In the genomic region with DNA sequence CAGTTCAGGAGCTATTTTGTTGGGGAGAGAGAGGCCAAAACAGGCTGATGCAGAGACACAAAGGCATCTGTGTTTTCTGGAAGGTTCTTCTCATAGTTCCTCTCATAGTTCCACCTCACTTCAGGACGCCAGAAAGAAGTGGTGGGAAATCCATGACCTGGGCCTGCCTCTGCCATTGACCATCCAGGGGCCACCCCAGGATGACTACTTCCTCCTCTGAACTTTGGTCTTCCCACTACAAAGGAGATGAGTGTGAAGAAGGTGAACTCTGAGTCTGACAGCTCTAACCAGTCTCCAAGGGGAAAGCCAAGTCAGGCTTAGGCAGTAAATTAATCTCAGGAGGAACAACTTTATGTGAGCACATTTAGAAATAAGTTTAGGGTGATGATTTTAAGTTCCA, we compare ENCODE assay signal across 1 cellular context.
TF ChIP-seq lines count a peak whose summit lies in the region.

No MANE protein-coding gene starts in this region.

TF ChIP-seq in HepG2, 621 proteins besides CTCF, POLR2A, EP300 and RAD21 (continued from another document and continues in another):
- TF ChIP-seq ZBTB33 (CRISPR knock-in tag; IDR thresholded peaks at IDR 0.05) (no peak), RARG (CRISPR knock-in tag; IDR thresholded peaks at IDR 0.05; ENCODE audit: low read depth) (no peak), RELA (CRISPR knock-in tag; IDR thresholded peaks at IDR 0.05) (no peak), NR2F2 (IDR thresholded peaks at IDR 0.05; ENCODE audit: borderline replicate concordance, low read depth) (0 out of 2 replicates have a peak, but pooled peaks have one; percentile 15), ZNF773 (CRISPR knock-in tag; IDR thresholded peaks at IDR 0.05; ENCODE audit: borderline replicate concordance) (no peak), SIN3A (IDR thresholded peaks at IDR 0.05; ENCODE audit: borderline replicate concordance, low read depth, low read length) (no peak), ZBTB42 (CRISPR knock-in tag; IDR thresholded peaks at IDR 0.05) (no peak), ZNF12 (CRISPR knock-in tag; IDR thresholded peaks at IDR 0.05) (no peak), KAT7 (CRISPR knock-in tag; IDR thresholded peaks at IDR 0.05; ENCODE audit: borderline replicate concordance) (no peak), PPARG (CRISPR knock-in tag; conservative IDR thresholded peaks at IDR 0.05) (no peak), ATF2 (CRISPR knock-in tag; IDR thresholded peaks at IDR 0.05) (no peak), ZNF547 (CRISPR knock-in tag; IDR thresholded peaks at IDR 0.05) (no peak), HIVEP1 (CRISPR knock-in tag; IDR thresholded peaks at IDR 0.05) (no peak), GATA4 (IDR thresholded peaks at IDR 0.05; ENCODE audit: borderline replicate concordance, low read depth) (no peak), RXRB (CRISPR knock-in tag; IDR thresholded peaks at IDR 0.05; ENCODE audit: borderline replicate concordance) (peak; percentile 40; the same call in 1 of the 2 replicates), GTF2F1 (IDR thresholded peaks at IDR 0.05; ENCODE audit: low read length) (no peak), EHMT2 (IDR thresholded peaks at IDR 0.05; ENCODE audit: borderline replicate concordance, low read depth, low read length) (no peak), ARHGAP35 (CRISPR knock-in tag; IDR thresholded peaks at IDR 0.05; ENCODE audit: borderline replicate concordance) (no peak), SAP130 (CRISPR knock-in tag; IDR thresholded peaks at IDR 0.05; ENCODE audit: low read depth) (peak; percentile 35; the same call in 1 of the 2 replicates), ESRRA (CRISPR knock-in tag; IDR thresholded peaks at IDR 0.05; ENCODE audit: low read depth) (no peak), MAF1 (CRISPR knock-in tag; IDR thresholded peaks at IDR 0.05; ENCODE audit: borderline replicate concordance) (no peak), ZNF598 (CRISPR knock-in tag; IDR thresholded peaks at IDR 0.05; ENCODE audit: borderline replicate concordance) (no peak), PATZ1 (CRISPR knock-in tag; IDR thresholded peaks at IDR 0.05) (no peak), HMGXB4 (CRISPR knock-in tag; IDR thresholded peaks at IDR 0.05; ENCODE audit: borderline replicate concordance in 1 of 2, low read depth in 1 of 2) (no peak), HCFC1 (IDR thresholded peaks at IDR 0.05; ENCODE audit: low read depth, low read length) (no peak), ZNF746 (CRISPR knock-in tag; IDR thresholded peaks at IDR 0.05) (no peak), CBX1 (IDR thresholded peaks at IDR 0.05; ENCODE audit: low read depth) (no peak), CREB1 (IDR thresholded peaks at IDR 0.05) (no peak), CREB1 (CRISPR knock-in tag; IDR thresholded peaks at IDR 0.05) (peak; percentile 24; the same call in 1 of the 2 replicates), BORCS8-MEF2B (CRISPR knock-in tag; IDR thresholded peaks at IDR 0.05) (no peak), ZBTB3 (CRISPR knock-in tag; IDR thresholded peaks at IDR 0.05; ENCODE audit: borderline replicate concordance, low read depth) (no peak), STAG1 (CRISPR knock-in tag; IDR thresholded peaks at IDR 0.05) (no peak), KDM6A (CRISPR knock-in tag; IDR thresholded peaks at IDR 0.05; ENCODE audit: low read depth) (no peak), MATR3 (CRISPR knock-in tag; IDR thresholded peaks at IDR 0.05) (no peak), RNF2 (conservative IDR thresholded peaks at IDR 0.05; ENCODE audit: low read depth) (no peak), ZNF558 (CRISPR knock-in tag; IDR thresholded peaks at IDR 0.05; ENCODE audit: borderline replicate concordance) (no peak), ZNF253 (CRISPR knock-in tag; IDR thresholded peaks at IDR 0.05; ENCODE audit: borderline replicate concordance) (no peak), RARA (CRISPR knock-in tag; IDR thresholded peaks at IDR 0.05) (peak; percentile 69; the same call in 1 of the 2 replicates), HNRNPLL (IDR thresholded peaks at IDR 0.05; ENCODE audit: low read depth, low read length, poor library complexity, severe bottlenecking) (no peak)
- TF ChIP-seq, protein P1, sequence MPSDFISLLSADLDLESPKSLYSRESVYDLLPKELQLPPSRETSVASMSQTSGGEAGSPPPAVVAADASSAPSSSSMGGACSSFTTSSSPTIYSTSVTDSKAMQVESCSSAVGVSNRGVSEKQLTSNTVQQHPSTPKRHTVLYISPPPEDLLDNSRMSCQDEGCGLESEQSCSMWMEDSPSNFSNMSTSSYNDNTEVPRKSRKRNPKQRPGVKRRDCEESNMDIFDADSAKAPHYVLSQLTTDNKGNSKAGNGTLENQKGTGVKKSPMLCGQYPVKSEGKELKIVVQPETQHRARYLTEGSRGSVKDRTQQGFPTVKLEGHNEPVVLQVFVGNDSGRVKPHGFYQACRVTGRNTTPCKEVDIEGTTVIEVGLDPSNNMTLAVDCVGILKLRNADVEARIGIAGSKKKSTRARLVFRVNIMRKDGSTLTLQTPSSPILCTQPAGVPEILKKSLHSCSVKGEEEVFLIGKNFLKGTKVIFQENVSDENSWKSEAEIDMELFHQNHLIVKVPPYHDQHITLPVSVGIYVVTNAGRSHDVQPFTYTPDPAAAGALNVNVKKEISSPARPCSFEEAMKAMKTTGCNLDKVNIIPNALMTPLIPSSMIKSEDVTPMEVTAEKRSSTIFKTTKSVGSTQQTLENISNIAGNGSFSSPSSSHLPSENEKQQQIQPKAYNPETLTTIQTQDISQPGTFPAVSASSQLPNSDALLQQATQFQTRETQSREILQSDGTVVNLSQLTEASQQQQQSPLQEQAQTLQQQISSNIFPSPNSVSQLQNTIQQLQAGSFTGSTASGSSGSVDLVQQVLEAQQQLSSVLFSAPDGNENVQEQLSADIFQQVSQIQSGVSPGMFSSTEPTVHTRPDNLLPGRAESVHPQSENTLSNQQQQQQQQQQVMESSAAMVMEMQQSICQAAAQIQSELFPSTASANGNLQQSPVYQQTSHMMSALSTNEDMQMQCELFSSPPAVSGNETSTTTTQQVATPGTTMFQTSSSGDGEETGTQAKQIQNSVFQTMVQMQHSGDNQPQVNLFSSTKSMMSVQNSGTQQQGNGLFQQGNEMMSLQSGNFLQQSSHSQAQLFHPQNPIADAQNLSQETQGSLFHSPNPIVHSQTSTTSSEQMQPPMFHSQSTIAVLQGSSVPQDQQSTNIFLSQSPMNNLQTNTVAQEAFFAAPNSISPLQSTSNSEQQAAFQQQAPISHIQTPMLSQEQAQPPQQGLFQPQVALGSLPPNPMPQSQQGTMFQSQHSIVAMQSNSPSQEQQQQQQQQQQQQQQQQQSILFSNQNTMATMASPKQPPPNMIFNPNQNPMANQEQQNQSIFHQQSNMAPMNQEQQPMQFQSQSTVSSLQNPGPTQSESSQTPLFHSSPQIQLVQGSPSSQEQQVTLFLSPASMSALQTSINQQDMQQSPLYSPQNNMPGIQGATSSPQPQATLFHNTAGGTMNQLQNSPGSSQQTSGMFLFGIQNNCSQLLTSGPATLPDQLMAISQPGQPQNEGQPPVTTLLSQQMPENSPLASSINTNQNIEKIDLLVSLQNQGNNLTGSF (CRISPR knock-in tag; IDR thresholded peaks at IDR 0.05), result no peak
- TF ChIP-seq, protein P2, sequence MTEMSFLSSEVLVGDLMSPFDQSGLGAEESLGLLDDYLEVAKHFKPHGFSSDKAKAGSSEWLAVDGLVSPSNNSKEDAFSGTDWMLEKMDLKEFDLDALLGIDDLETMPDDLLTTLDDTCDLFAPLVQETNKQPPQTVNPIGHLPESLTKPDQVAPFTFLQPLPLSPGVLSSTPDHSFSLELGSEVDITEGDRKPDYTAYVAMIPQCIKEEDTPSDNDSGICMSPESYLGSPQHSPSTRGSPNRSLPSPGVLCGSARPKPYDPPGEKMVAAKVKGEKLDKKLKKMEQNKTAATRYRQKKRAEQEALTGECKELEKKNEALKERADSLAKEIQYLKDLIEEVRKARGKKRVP (CRISPR knock-in tag; IDR thresholded peaks at IDR 0.05), result no peak
- TF ChIP-seq, protein P3, sequence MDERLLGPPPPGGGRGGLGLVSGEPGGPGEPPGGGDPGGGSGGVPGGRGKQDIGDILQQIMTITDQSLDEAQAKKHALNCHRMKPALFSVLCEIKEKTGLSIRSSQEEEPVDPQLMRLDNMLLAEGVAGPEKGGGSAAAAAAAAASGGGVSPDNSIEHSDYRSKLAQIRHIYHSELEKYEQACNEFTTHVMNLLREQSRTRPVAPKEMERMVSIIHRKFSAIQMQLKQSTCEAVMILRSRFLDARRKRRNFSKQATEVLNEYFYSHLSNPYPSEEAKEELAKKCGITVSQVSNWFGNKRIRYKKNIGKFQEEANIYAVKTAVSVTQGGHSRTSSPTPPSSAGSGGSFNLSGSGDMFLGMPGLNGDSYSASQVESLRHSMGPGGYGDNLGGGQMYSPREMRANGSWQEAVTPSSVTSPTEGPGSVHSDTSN (CRISPR knock-in tag; IDR thresholded peaks at IDR 0.05), result no peak
